Comparison of ENCODE assay signal across 8 cellular contexts in the genomic region with DNA sequence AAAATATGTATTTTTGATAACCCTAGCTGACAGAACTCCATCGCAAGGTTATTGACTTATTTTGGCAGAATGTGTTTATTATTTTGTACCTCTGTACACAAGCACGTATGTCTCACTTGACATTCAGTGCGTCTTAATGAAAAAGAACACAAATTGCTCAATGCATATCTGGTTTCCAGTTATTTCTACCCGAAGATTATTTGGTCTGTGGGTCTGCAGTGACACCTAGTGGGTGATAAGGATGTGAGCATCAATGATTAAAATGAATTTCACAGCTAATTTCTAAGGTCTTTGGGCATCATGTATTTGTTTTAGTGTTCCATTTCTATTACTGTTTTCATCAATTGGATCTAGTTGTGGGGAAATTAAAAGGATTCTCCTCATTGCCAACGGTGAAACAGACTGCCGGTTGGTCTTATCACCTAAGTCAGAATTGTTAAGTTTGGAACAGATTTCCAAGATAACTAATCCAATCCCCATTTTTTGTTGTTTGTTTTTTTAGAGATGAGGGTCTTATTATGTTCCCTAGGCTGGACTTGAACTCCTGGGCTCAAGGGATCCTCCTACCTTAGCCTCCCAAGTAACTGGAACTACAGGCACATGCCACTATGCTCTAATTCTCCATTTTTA. TPM values are rescaled to one million over a fixed set of nuclear protein-coding genes. Genes with fewer than 3 reads are reported as not detected.
A peak's percentile ranks its signal among the peaks of the same experiment; 100 is the strongest.
DNase-seq lines count a peak whose midpoint lies in the region; ATAC-seq and TF ChIP-seq lines count a peak whose summit lies in the region.

No MANE protein-coding gene starts in this region.

- H3K4me1 Mint-ChIP-seq in naive thymus-derived CD8-positive, alpha-beta T cell: peaks cover 0 to 8% (median 3%) of the 10 kb centered on the region in 4 donors

- intact Hi-C loops in uterus (cut with DNase I; ENCODE audit: low total_unique reads): no loop called here

- peak; percentile 59 to 63 for ATAC-seq in naive thymus-derived CD8-positive, alpha-beta T cell
- no peak for ATAC-seq in GM21825 (IDR thresholded peaks at IDR 0.05; ENCODE audit: unreplicated experiment)

- peaks cover 0 to 42% (median 8%) of the 10 kb centered on the region in 3 donors for H3K36me3 Mint-ChIP-seq in naive thymus-derived CD8-positive, alpha-beta T cell

- TF ChIP-seq CTCF in AG04450 (IDR thresholded peaks at IDR 0.05; ENCODE audit: low read depth, low read length) (peak; percentile 80), GM12875 (IDR thresholded peaks at IDR 0.05; ENCODE audit: borderline replicate concordance, insufficient read depth, low read depth, low read length) (peak; percentile 51; the same call in 1 of the 2 replicates), uterus (IDR thresholded peaks at IDR 0.05) (peak; percentile 79 to 94 (median 88))

- H3K27ac ChIP-seq in AG04450 (ENCODE audit: low read depth, low read length): no peak overlapping the region
- H3K27ac ChIP-seq in uterus: no peak overlapping the region

- H3K27me3 Mint-ChIP-seq in naive thymus-derived CD8-positive, alpha-beta T cell: no peaks in the 10 kb centered on the region

- H3K27me3 ChIP-seq in AG04450 (ENCODE audit: control insufficient read depth, insufficient read depth, low read length) (no peaks in the 10 kb centered on the region), uterus (no peaks in the 10 kb centered on the region)

- TF ChIP-seq POLR2A in uterus (IDR thresholded peaks at IDR 0.05): no peak

- H3K4me1 ChIP-seq in uterus: no peaks in the 10 kb centered on the region

- H3K4me3 ChIP-seq in AG04450 (ENCODE audit: low read depth, low read length) (no peak overlapping the region), GM12875 (ENCODE audit: low read depth, low read length) (no peak overlapping the region), uterus (no peak overlapping the region)

- H3K36me3 ChIP-seq in uterus: no peaks in the 10 kb centered on the region

- CTCF ChIA-PET in AG04450 (lab: Charles Lee): interaction anchor here (0.6 to 9.4 kb wide), 35 partner anchors 9 to 739 kb away, joined by 3 to 133 read pairs (median 4); partner anchors contain the start of genes ADORA3, RAP1A and TMIGD3

- DNase-seq in AG04450 (ENCODE audit: low read depth, low spot score): peak; percentile 41
- peak; percentile 70 for DNase-seq in NCI-H2196 (lab: John Stamatoyannopoulos, UW; ENCODE audit: unreplicated experiment)
- DNase-seq in activated CD4-positive, CD25-positive, alpha-beta regulatory T cell treated with anti-CD3 and anti-CD28 coated beads, Interleukin-2, amount 50 U/mL, for 16 hours (ENCODE audit: low read depth, low spot score): peak; percentile 35
- DNase-seq in epidermal melanocyte (ENCODE audit: insufficient read length, low spot score): peak; percentile 56
- DNase-seq in naive thymus-derived CD8-positive, alpha-beta T cell: peak in 9 of 10 donors; percentile 29 to 76 (median 54)
- DNase-seq in uterus: peak in 1 of 2 donors; percentile 60

- peak overlapping the region in 7 of 10 donors; percentile 2 to 49 (median 19) for H3K27ac Mint-ChIP-seq in naive thymus-derived CD8-positive, alpha-beta T cell

- H3K9me3 Mint-ChIP-seq in naive thymus-derived CD8-positive, alpha-beta T cell: no peaks in the 10 kb centered on the region

- POLR2A ChIA-PET in AG04450 (lab: Yijun Ruan, JAX): interaction anchor here (0.6 kb wide), 1 partner anchor 216 kb away, joined by 3 read pairs; no protein-coding TSS in a partner anchor
- POLR2A ChIA-PET in naive thymus-derived CD8-positive, alpha-beta T cell (lab: Charles Lee): interaction anchor here (1.2 kb wide), 1 partner anchor 55 kb away, joined by 5 read pairs; no protein-coding TSS in a partner anchor

- H3K9me3 ChIP-seq in AG04450 (ENCODE audit: control insufficient read depth, insufficient read depth, low read length): no peaks in the 10 kb centered on the region
- H3K9me3 ChIP-seq in uterus: no peaks in the 10 kb centered on the region

- H3K4me3 Mint-ChIP-seq in naive thymus-derived CD8-positive, alpha-beta T cell: no peak overlapping the region

RNA-seq across cellular contexts. Expression of gene DDX20, which starts 13.9 kb away (rescaled TPM):
- 8.2 and 12.3 TPM in 2 replicates for polyA plus RNA-seq in AG04450 (2011; rRNA removed)
- 7.4 and 13.5 TPM in 2 replicates for polyA minus RNA-seq in AG04450 (2011; rRNA and poly(A)+ RNA removed)
- total RNA-seq in naive thymus-derived CD8-positive, alpha-beta T cell: 10 to 100 TPM; 18.9 to 24.2 TPM
- 10 to 100 TPM in 2 of 3 donors, 1 to 10 TPM in 1; 8.0 to 12.7 (median 10.0) TPM for polyA plus RNA-seq in naive thymus-derived CD8-positive, alpha-beta T cell
- total RNA-seq in uterus: 10 to 100 TPM; 13.3 to 38.2 (median 20.1) TPM

RNA-seq across cellular contexts. Expression of gene INKA2, which starts 30.4 kb away (rescaled TPM):
- 2.3 and 2.7 TPM in 2 replicates for polyA plus RNA-seq in AG04450 (2011; rRNA removed)
- 4.0 and 5.8 TPM in 2 replicates for polyA minus RNA-seq in AG04450 (2011; rRNA and poly(A)+ RNA removed)
- under 1 TPM; 0.70 to 0.77 TPM for total RNA-seq in naive thymus-derived CD8-positive, alpha-beta T cell
- polyA plus RNA-seq in naive thymus-derived CD8-positive, alpha-beta T cell: not detected
- total RNA-seq in uterus: 10 to 100 TPM in 1 of 4 donors, 1 to 10 TPM in 1, under 1 TPM in 1, not detected in 1; 0.51 to 16.4 (median 6.4) TPM
